Comparison of ENCODE assay signal across 8 cellular contexts in the genomic region with DNA sequence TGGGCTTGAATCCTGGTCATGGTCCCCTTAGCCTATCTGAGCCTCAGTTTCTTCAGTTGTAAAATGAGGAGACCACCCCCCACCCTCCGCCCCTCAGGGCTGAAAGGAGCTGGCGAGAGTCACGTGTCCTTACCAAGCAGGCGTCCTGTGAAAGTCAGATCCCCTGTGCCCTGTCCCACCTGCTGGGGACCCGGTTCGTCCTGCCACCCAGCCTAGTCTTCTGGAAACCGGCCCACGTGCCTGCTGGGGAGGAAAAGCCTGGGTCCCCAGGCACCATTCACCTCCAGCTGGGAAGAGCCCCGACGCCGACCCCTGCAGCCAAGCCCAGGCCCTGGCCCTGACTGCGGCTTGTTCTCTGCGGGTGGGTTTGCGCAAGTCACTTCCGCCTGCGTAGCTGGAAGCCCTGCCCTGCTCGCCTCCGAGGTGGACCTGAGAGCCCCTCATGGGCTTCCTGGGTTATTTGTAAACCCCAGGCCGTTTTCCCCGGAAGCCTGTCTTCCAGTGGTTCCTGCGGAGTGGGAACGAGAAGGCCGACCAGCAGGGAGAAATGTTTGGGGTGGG. TPM values are rescaled to one million over a fixed set of nuclear protein-coding genes. Genes with fewer than 3 reads are reported as not detected.
DNase-seq lines count a peak whose midpoint lies in the region; ATAC-seq, FAIRE-seq and TF ChIP-seq lines count a peak whose summit lies in the region.

No MANE protein-coding gene starts in this region.

- DNase-seq in CD8-positive, alpha-beta memory T cell, result peak in 1 of 5 donors; percentile 48
- DNase-seq in NCI-H146 (lab: John Stamatoyannopoulos, UW), result peak; percentile 89
- peak; percentile 85 for DNase-seq in kidney
- peak; percentile 62 for DNase-seq in stomach
- DNase-seq in kidney glomerular epithelial cell (lab: John Stamatoyannopoulos, UW), result no peak
- DNase-seq in GM13977 (ENCODE audit: low spot score), result no peak

- ATAC-seq in GM18858 (IDR thresholded peaks at IDR 0.05; ENCODE audit: unreplicated experiment), result no peak

- H3K27me3 ChIP-seq in CD8-positive, alpha-beta memory T cell (ENCODE audit: insufficient read depth, low read length, poor library complexity, severe bottlenecking), result no peaks in the 10 kb centered on the region
- no peaks in the 10 kb centered on the region for H3K27me3 ChIP-seq in stomach

- H3K36me3 ChIP-seq in CD8-positive, alpha-beta memory T cell (ENCODE audit: insufficient read depth, low read length), result peaks cover 12% of the 10 kb centered on the region
- H3K36me3 ChIP-seq in kidney (ENCODE audit: control insufficient read depth in 1 of 2, insufficient read depth in 2 of 2, low read length in 2 of 2), result peaks cover 2 to 4% of the 10 kb centered on the region in 2 donors
- peaks cover 28 to 60% (median 50%) of the 10 kb centered on the region in 4 donors for H3K36me3 ChIP-seq in stomach

- H3K27ac Mint-ChIP-seq in CD8-positive, alpha-beta memory T cell, result peak overlapping the region in 7 of 8 donors; percentile 42 to 76 (median 74)
- H3K27ac Mint-ChIP-seq in brain, result peak overlapping the region in 2 of 5 experiments; percentile 94 to 97

- H3K36me3 Mint-ChIP-seq in CD8-positive, alpha-beta memory T cell, result peaks cover 6 to 43% (median 6%) of the 10 kb centered on the region in 3 donors
- H3K36me3 Mint-ChIP-seq in brain, result peaks cover 21% of the 10 kb centered on the region

- POLR2A ChIA-PET in CD8-positive, alpha-beta memory T cell (lab: Charles Lee), result interaction anchor here (0.5 to 3.1 kb wide), 11 partner anchors 9 to 160 kb away, joined by 3 to 22 read pairs (median 6); a partner anchor contains a TSS

- H3K4me3 ChIP-seq in CD8-positive, alpha-beta memory T cell (ENCODE audit: low read length), result peak overlapping the region; percentile 45
- H3K4me3 ChIP-seq in kidney (ENCODE audit: low read length in 2 of 2), result peak overlapping the region; percentile 59 to 67
- peak overlapping the region; percentile 75 to 94 (median 92) for H3K4me3 ChIP-seq in stomach

- no peak for TF ChIP-seq EP300 in stomach (IDR thresholded peaks at IDR 0.05)

- peak overlapping the region; percentile 54 to 67 for H3K9ac ChIP-seq in kidney (ENCODE audit: low read length in 2 of 2)

- FAIRE-seq in kidney (lab: Jason Lieb, UNC), result no peak

- no peak for TF ChIP-seq CTCF in brain (conservative IDR thresholded peaks at IDR 0.05)
- no peak for TF ChIP-seq CTCF in kidney (IDR thresholded peaks at IDR 0.05; ENCODE audit: borderline replicate concordance, extremely low read depth, insufficient read depth)
- TF ChIP-seq CTCF in stomach (IDR thresholded peaks at IDR 0.05), result no peak
- TF ChIP-seq CTCF in GM13977 (IDR thresholded peaks at IDR 0.05; ENCODE audit: extremely low read depth, insufficient read depth, missing control alignments), result no peak

- H3K4me1 Mint-ChIP-seq in CD8-positive, alpha-beta memory T cell, result peaks cover 11 to 34% (median 13%) of the 10 kb centered on the region in 3 donors
- H3K4me1 Mint-ChIP-seq in brain, result peaks cover 11% of the 10 kb centered on the region

- WGBS in stomach, 5 donors, result 8 to 21% (median 12%) methylated on average over 6 to 23 of the region's 23 CpGs

- H3K27ac ChIP-seq in CD8-positive, alpha-beta memory T cell (ENCODE audit: low read depth, low read length), result no peak overlapping the region
- H3K27ac ChIP-seq in kidney (ENCODE audit: low read depth in 2 of 2, low read length in 2 of 2), result peak overlapping the region; percentile 69 to 83
- peak overlapping the region; percentile 86 to 96 (median 89) for H3K27ac ChIP-seq in stomach

- intact Hi-C loops in kidney (cut with DNase I), result no loop called here
- intact Hi-C loops in stomach (cut with DNase I; ENCODE audit: low total_unique reads), result no loop called here

- H3K4me1 ChIP-seq in CD8-positive, alpha-beta memory T cell (ENCODE audit: insufficient read depth, low read length), result peaks cover 14% of the 10 kb centered on the region
- H3K4me1 ChIP-seq in kidney (ENCODE audit: control insufficient read depth in 1 of 2, insufficient read depth in 1 of 2, low read depth in 1 of 2, low read length in 2 of 2) (peaks cover 5 to 21% of the 10 kb centered on the region in 2 donors), stomach (peaks cover 26 to 45% (median 36%) of the 10 kb centered on the region in 4 donors)

- no peaks in the 10 kb centered on the region for H3K9me3 ChIP-seq in CD8-positive, alpha-beta memory T cell (ENCODE audit: low read length)
- no peaks in the 10 kb centered on the region for H3K9me3 ChIP-seq in kidney (ENCODE audit: control insufficient read depth in 1 of 2, low read length in 2 of 2)
- no peaks in the 10 kb centered on the region for H3K9me3 ChIP-seq in stomach

- no peak for TF ChIP-seq POLR2A in stomach (IDR thresholded peaks at IDR 0.05)

- no peaks in the 10 kb centered on the region for H3K27me3 Mint-ChIP-seq in CD8-positive, alpha-beta memory T cell
- H3K27me3 Mint-ChIP-seq in brain, result peaks cover 26% of the 10 kb centered on the region

- no peaks in the 10 kb centered on the region for H3K9me3 Mint-ChIP-seq in CD8-positive, alpha-beta memory T cell
- peaks cover 0 to 11% (median 4%) of the 10 kb centered on the region in 5 experiments for H3K9me3 Mint-ChIP-seq in brain

- CTCF ChIA-PET in CD8-positive, alpha-beta memory T cell (lab: Charles Lee), result interaction anchor here (0.8 to 2.3 kb wide), 13 partner anchors 9 to 79 kb away, joined by 3 to 12 read pairs (median 6); a partner anchor contains a TSS

- H3K4me3 Mint-ChIP-seq in CD8-positive, alpha-beta memory T cell, result peak overlapping the region; percentile 38 to 79 (median 60)
- peak overlapping the region; percentile 11 to 77 (median 72) for H3K4me3 Mint-ChIP-seq in brain

- in situ Hi-C loops in GM13977 (cut with MboI; ENCODE audit: low pct_unique_long_range_greater_than_20kb, low sequenced_read_pairs, unreplicated experiment), result no loop called here

RNA-seq across cellular contexts. Expression of a gene that starts 0.7 kb away (rescaled TPM):
- total RNA-seq in CD8-positive, alpha-beta memory T cell, result 10 to 100 TPM in 1 of 2 experiments, 1 to 10 TPM in 1; 8.4 to 10.6 TPM
- polyA plus RNA-seq in CD8-positive, alpha-beta memory T cell, result 3.5 TPM
- polyA plus RNA-seq in brain (ENCODE audit: insufficient read depth, low read depth, low replicate concordance) (10.2 TPM), kidney (ENCODE audit: insufficient read depth, low read depth, low replicate concordance) (25.0 TPM), stomach (10 to 100 TPM; 18.8 to 34.3 (median 22.6) TPM)
- total RNA-seq in kidney (68.9 TPM), stomach (100 to 1,000 TPM in 3 of 5 donors, 10 to 100 TPM in 2; 23.5 to 217 (median 103) TPM)

RNA-seq across cellular contexts. Expression of a gene that starts 13.5 kb away (rescaled TPM):
- total RNA-seq in CD8-positive, alpha-beta memory T cell, result 10 to 100 TPM; 84.9 to 90.1 TPM
- polyA plus RNA-seq in CD8-positive, alpha-beta memory T cell, result 23.9 TPM
- 35.3 TPM for polyA plus RNA-seq in brain (ENCODE audit: insufficient read depth, low read depth, low replicate concordance)
- 68.3 TPM for total RNA-seq in kidney
- 21.9 TPM for polyA plus RNA-seq in kidney (ENCODE audit: insufficient read depth, low read depth, low replicate concordance)
- 10 to 100 TPM; 24.6 to 96.4 (median 42.6) TPM for total RNA-seq in stomach
- polyA plus RNA-seq in stomach, result 10 to 100 TPM; 18.5 to 61.3 (median 30.9) TPM

RNA-seq across cellular contexts. Expression of a gene that starts 36.4 kb away (rescaled TPM):
- total RNA-seq in CD8-positive, alpha-beta memory T cell, result 100 to 1,000 TPM; 237 to 246 TPM
- 69.9 TPM for polyA plus RNA-seq in CD8-positive, alpha-beta memory T cell
- 92.8 TPM for polyA plus RNA-seq in brain (ENCODE audit: insufficient read depth, low read depth, low replicate concordance)
- total RNA-seq in kidney, result 80.8 TPM
- 28.2 TPM for polyA plus RNA-seq in kidney (ENCODE audit: insufficient read depth, low read depth, low replicate concordance)
- 100 to 1,000 TPM in 4 of 5 donors, 10 to 100 TPM in 1; 53.8 to 266 (median 131) TPM for total RNA-seq in stomach
- 10 to 100 TPM; 44.0 to 59.4 (median 46.5) TPM for polyA plus RNA-seq in stomach

RNA-seq across cellular contexts. Expression of a gene that starts 50.7 kb away (rescaled TPM):
- 10 to 100 TPM; 32.3 to 37.8 TPM for total RNA-seq in CD8-positive, alpha-beta memory T cell
- 91.2 TPM for polyA plus RNA-seq in CD8-positive, alpha-beta memory T cell
- 39.3 TPM for polyA plus RNA-seq in brain (ENCODE audit: insufficient read depth, low read depth, low replicate concordance)
- total RNA-seq in kidney, result 54.4 TPM
- 174 TPM for polyA plus RNA-seq in kidney (ENCODE audit: insufficient read depth, low read depth, low replicate concordance)
- total RNA-seq in stomach, result 100 to 1,000 TPM in 1 of 5 donors, 10 to 100 TPM in 4; 13.8 to 117 (median 54.8) TPM
- polyA plus RNA-seq in stomach, result 100 to 1,000 TPM; 129 to 316 (median 153) TPM

Comparison
In these comparisons a context has a peak if more than half of its experiments do, and no peak if none do; other contexts are left out.
1. DNase-seq: peak in NCI-H146 (single experiment), kidney (single experiment) and stomach (single experiment); none in kidney glomerular epithelial cell (single experiment) and GM13977 (single experiment).
2. Peak in every context shown above with its lines, with median percentiles within 50 percentile points of each other: H3K4me3 ChIP-seq.